ENCODE assay signal across 12 cellular contexts in the genomic region with DNA sequence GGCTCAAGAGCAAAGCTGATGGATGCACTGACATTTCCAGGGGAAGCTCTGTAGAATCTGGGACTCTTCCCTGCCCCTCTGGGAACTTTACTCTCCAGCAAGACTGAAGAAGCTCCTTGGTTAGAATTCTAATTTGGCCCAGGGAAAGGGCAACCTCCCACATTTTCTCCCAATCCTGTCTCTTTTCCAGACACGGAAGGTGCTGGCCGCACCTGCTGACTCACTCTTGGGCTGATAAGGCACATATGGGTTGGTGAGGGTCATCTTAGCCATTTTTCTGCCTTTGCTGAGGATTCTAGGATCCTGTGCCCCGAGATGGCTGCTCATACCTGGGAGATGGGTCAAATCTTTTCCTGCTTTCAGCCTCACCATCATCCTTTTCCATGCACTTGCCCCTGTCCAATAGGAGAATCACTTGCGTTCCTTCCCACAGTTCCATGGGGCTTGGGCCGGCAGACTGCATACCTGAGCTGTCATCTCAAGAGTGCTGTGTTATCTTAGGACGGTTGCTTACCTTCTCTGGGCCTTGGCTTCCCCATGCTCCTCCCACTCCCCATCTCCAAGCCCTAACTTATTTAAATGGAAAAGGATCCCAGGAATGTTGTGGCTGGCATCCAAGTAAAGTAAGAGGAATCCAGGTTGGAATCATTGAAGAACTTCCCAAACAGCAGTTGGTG. TPM values are rescaled to one million over a fixed set of nuclear protein-coding genes. Genes with fewer than 3 reads are reported as not detected.
DNase-seq lines count a peak whose midpoint lies in the region; TF ChIP-seq lines count a peak whose summit lies in the region.
"Had no signal": no experiment of that assay in that cellular context is flagged by ENCODE, and none has a peak within 500 bp of the region (broad histone marks: within the 10 kb centered on the region; RNA-seq: fewer than 3 reads in every experiment).

No MANE protein-coding gene starts in this region.

- TF ChIP-seq CTCF in PC-9 (conservative IDR thresholded peaks at IDR 0.05) (no peak), fibroblast of lung (conservative IDR thresholded peaks at IDR 0.05 in 1 of 2, IDR thresholded peaks at IDR 0.05 in 1 of 2; ENCODE audit: low read depth in 1 of 2, low read length in 2 of 2) (no peak), nephron progenitor cell (IDR thresholded peaks at IDR 0.05) (no peak), BE2C (IDR thresholded peaks at IDR 0.05; ENCODE audit: low read depth, low read length) (no peak)

- H3K4me1 ChIP-seq in PC-9 (replicated peaks; ENCODE audit: insufficient read depth) (peaks cover 72% of the 10 kb centered on the region), fibroblast of lung (ENCODE audit: control insufficient read depth, extremely low read depth, insufficient read depth, low read length) (peaks cover 41% of the 10 kb centered on the region), BE2C (peaks cover 5% of the 10 kb centered on the region)

- H3K27me3 Mint-ChIP-seq in nephron progenitor cell (ENCODE audit: low read depth, poor library complexity): peaks cover 54% of the 10 kb centered on the region

- DNase-seq in A172 (ENCODE audit: low spot score): peak; percentile 53
- peak; percentile 41 to 71 for DNase-seq in PC-9
- peak; percentile 33 to 79 for DNase-seq in fibroblast of lung (ENCODE audit: low read depth in 2 of 2)
- DNase-seq in nephron progenitor cell: no peak
- no peak for DNase-seq in NCI-H69 (lab: John Stamatoyannopoulos, UW)
- DNase-seq in COLO668 (lab: John Stamatoyannopoulos, UW; ENCODE audit: unreplicated experiment): no peak
- DNase-seq in BE2C: no peak
- DNase-seq in NCI-H2171 treated with DMSO at 0.1 percent for 48 hours (lab: John Stamatoyannopoulos, UW): no peak
- DNase-seq: activated naive CD8-positive, alpha-beta T cell treated with anti-CD3 and anti-CD28 coated beads, Interleukin-2, amount 10 ng/mL, durations not matched to agents 7 days and 5 days; CD4-positive, CD25-positive, alpha-beta regulatory T cell; immature natural killer cell; T1000 had no signal

- CTCF ChIA-PET in PC-9 (lab: Charles Lee): no interaction called here

- H3K9me3 ChIP-seq in PC-9 (ENCODE audit: insufficient read depth, low read depth) (no peaks in the 10 kb centered on the region), fibroblast of lung (ENCODE audit: control insufficient read depth, insufficient read depth, low read depth, low read length) (no peaks in the 10 kb centered on the region), BE2C (no peaks in the 10 kb centered on the region)

- no peaks in the 10 kb centered on the region for H3K36me3 Mint-ChIP-seq in nephron progenitor cell (ENCODE audit: low read depth)
- H3K36me3 Mint-ChIP-seq: activated naive CD8-positive, alpha-beta T cell treated with anti-CD3 and anti-CD28 coated beads, Interleukin-2, amount 10 ng/mL, durations not matched to agents 7 days and 5 days; CD4-positive, CD25-positive, alpha-beta regulatory T cell; immature natural killer cell had no signal

- peak overlapping the region; percentile 90 for H3K4me2 ChIP-seq in PC-9
- H3K4me2 ChIP-seq in fibroblast of lung (ENCODE audit: extremely low read depth, insufficient read depth, low read length): peak overlapping the region; percentile 15

- no peaks in the 10 kb centered on the region for H3K9me3 Mint-ChIP-seq in nephron progenitor cell
- H3K9me3 Mint-ChIP-seq: activated naive CD8-positive, alpha-beta T cell treated with anti-CD3 and anti-CD28 coated beads, Interleukin-2, amount 10 ng/mL, durations not matched to agents 7 days and 5 days; CD4-positive, CD25-positive, alpha-beta regulatory T cell had no signal

- H4K20me1 ChIP-seq in PC-9 (ENCODE audit: insufficient read depth) (peaks cover 23% of the 10 kb centered on the region), fibroblast of lung (ENCODE audit: control insufficient read depth, extremely low read depth, insufficient read depth, low read length) (no peaks in the 10 kb centered on the region)

- H2AFZ ChIP-seq in PC-9: no peak overlapping the region
- H2AFZ ChIP-seq in fibroblast of lung (ENCODE audit: low read length): no peak overlapping the region

- peaks cover 42% of the 10 kb centered on the region for H3K36me3 ChIP-seq in PC-9 (ENCODE audit: low read depth)
- no peaks in the 10 kb centered on the region for H3K36me3 ChIP-seq in fibroblast of lung (ENCODE audit: control insufficient read depth, insufficient read depth, low read length)
- no peaks in the 10 kb centered on the region for H3K36me3 ChIP-seq in BE2C

- H3K79me2 ChIP-seq in PC-9 (ENCODE audit: low read depth) (peaks cover 71% of the 10 kb centered on the region), fibroblast of lung (ENCODE audit: control insufficient read depth, insufficient read depth, low read length) (no peaks in the 10 kb centered on the region)

- H3K4me3 Mint-ChIP-seq in nephron progenitor cell: peak overlapping the region; percentile 29
- H3K4me3 Mint-ChIP-seq: activated naive CD8-positive, alpha-beta T cell treated with anti-CD3 and anti-CD28 coated beads, Interleukin-2, amount 10 ng/mL, durations not matched to agents 7 days and 5 days; CD4-positive, CD25-positive, alpha-beta regulatory T cell; immature natural killer cell had no signal

- H3K27ac ChIP-seq in PC-9 (peak overlapping the region; percentile 91), fibroblast of lung (ENCODE audit: insufficient read depth, low read length) (no peak overlapping the region)

- no peaks in the 10 kb centered on the region for H3K9me2 ChIP-seq in PC-9 (ENCODE audit: insufficient read depth)

- H3F3A ChIP-seq in PC-9 (ENCODE audit: insufficient read depth, low read depth): peaks cover 85% of the 10 kb centered on the region

- POLR2A ChIA-PET in PC-9 (lab: Charles Lee; ENCODE audit: unreplicated experiment): no interaction called here

- TSS peak; percentile 37 for BruUV-seq in PC-9 (replicated peaks; lab: Mats Ljungman, UMichigan)

- H3K4me1 Mint-ChIP-seq in nephron progenitor cell: peaks cover 26% of the 10 kb centered on the region
- H3K4me1 Mint-ChIP-seq: activated naive CD8-positive, alpha-beta T cell treated with anti-CD3 and anti-CD28 coated beads, Interleukin-2, amount 10 ng/mL, durations not matched to agents 7 days and 5 days had no signal

- H3K4me3 ChIP-seq in PC-9 (peak overlapping the region; percentile 70), fibroblast of lung (replicated peaks in 1 of 4; ENCODE audit: control extremely low read depth in 1 of 4, insufficient read depth in 1 of 4, low read depth in 3 of 4, low read length in 4 of 4) (peak overlapping the region in 2 of 4 experiments; percentile 22 to 32), BE2C (ENCODE audit: low read depth, low read length) (no peak overlapping the region)

- H3K27me3 ChIP-seq in PC-9 (ENCODE audit: insufficient read depth, low read depth) (no peaks in the 10 kb centered on the region), fibroblast of lung (ENCODE audit: control insufficient read depth, insufficient read depth, low read length) (no peaks in the 10 kb centered on the region), BE2C (no peaks in the 10 kb centered on the region)

- H3K9ac ChIP-seq in fibroblast of lung (ENCODE audit: insufficient read depth, low read length): peak overlapping the region; percentile 39

- no peak overlapping the region for H3K27ac Mint-ChIP-seq in nephron progenitor cell
- H3K27ac Mint-ChIP-seq: activated naive CD8-positive, alpha-beta T cell treated with anti-CD3 and anti-CD28 coated beads, Interleukin-2, amount 10 ng/mL, durations not matched to agents 7 days and 5 days; CD4-positive, CD25-positive, alpha-beta regulatory T cell; immature natural killer cell had no signal

- intact Hi-C loops in PC-9 (cut with micrococcal nuclease; ENCODE audit: unreplicated experiment): loop anchor here (5.0 to 10.0 kb wide), 2 partner anchors 70 to 357 kb away; partner anchors contain the start of gene PTP4A2

RNA-seq across cellular contexts. Expression of gene TINAGL1, which starts 1.3 kb away (rescaled TPM):
- total RNA-seq in A172 (2014; rRNA removed; shearing (Covaris generic)): 178 and 257 TPM in 2 replicates
- total RNA-seq in PC-9 (2021) (162 and 191 TPM in 2 replicates), fibroblast of lung (3.0 and 3.3 TPM in 2 replicates)
- 2.8 and 92.5 TPM in 2 replicates for polyA plus RNA-seq in fibroblast of lung
- polyA plus RNA-seq in fibroblast of lung (2012): 3.4 and 96.4 TPM in 2 replicates
- polyA minus RNA-seq in fibroblast of lung (ENCODE audit: low replicate concordance): 7.9 and 131 TPM in 2 replicates
- 0.31 TPM for polyA plus RNA-seq in BE2C (2012; ENCODE audit: insufficient read depth, insufficient read length, low read depth)
- total RNA-seq: activated naive CD8-positive, alpha-beta T cell treated with anti-CD3 and anti-CD28 coated beads, Interleukin-2, amount 10 ng/mL, durations not matched to agents 7 days and 5 days; CD4-positive, CD25-positive, alpha-beta regulatory T cell had no signal
- polyA plus RNA-seq: CD4-positive, CD25-positive, alpha-beta regulatory T cell; immature natural killer cell had no signal

RNA-seq across cellular contexts. Expression of gene HCRTR1, which starts 39.8 kb away (rescaled TPM):
- total RNA-seq in A172 (2014; rRNA removed; shearing (Covaris generic)): not detected in 2 replicates
- total RNA-seq in PC-9 (2021): not detected in 2 replicates
- total RNA-seq in fibroblast of lung: not detected in 2 replicates
- polyA plus RNA-seq in fibroblast of lung: not detected in 2 replicates
- not detected in 2 replicates for polyA plus RNA-seq in fibroblast of lung (2012)
- not detected in 2 replicates for polyA minus RNA-seq in fibroblast of lung (ENCODE audit: low replicate concordance)
- polyA plus RNA-seq in BE2C (2012; ENCODE audit: insufficient read depth, insufficient read length, low read depth): not detected
- total RNA-seq: activated naive CD8-positive, alpha-beta T cell treated with anti-CD3 and anti-CD28 coated beads, Interleukin-2, amount 10 ng/mL, durations not matched to agents 7 days and 5 days; CD4-positive, CD25-positive, alpha-beta regulatory T cell had no signal
- polyA plus RNA-seq: CD4-positive, CD25-positive, alpha-beta regulatory T cell; immature natural killer cell had no signal

Comparison
In these comparisons a context has a peak if more than half of its experiments do, and no peak if none do; other contexts are left out.
1. DNase-seq: peak in A172 (single experiment), PC-9 (2 of 2) and fibroblast of lung (2 of 2); none in nephron progenitor cell (single experiment), NCI-H69 (single experiment), COLO668 (single experiment), BE2C (single experiment) and NCI-H2171 treated with DMSO at 0.1 percent for 48 hours (single experiment).
2. RNA of gene TINAGL1, which starts 1.3 kb away (total RNA-seq): 178 to 257 TPM in A172 and 162 to 191 TPM in PC-9; 3.0 to 3.3 TPM in fibroblast of lung; every median in the first group is over 10 times any median in the second.